Comparison of ENCODE assay signal across 12 cellular contexts in the genomic region with DNA sequence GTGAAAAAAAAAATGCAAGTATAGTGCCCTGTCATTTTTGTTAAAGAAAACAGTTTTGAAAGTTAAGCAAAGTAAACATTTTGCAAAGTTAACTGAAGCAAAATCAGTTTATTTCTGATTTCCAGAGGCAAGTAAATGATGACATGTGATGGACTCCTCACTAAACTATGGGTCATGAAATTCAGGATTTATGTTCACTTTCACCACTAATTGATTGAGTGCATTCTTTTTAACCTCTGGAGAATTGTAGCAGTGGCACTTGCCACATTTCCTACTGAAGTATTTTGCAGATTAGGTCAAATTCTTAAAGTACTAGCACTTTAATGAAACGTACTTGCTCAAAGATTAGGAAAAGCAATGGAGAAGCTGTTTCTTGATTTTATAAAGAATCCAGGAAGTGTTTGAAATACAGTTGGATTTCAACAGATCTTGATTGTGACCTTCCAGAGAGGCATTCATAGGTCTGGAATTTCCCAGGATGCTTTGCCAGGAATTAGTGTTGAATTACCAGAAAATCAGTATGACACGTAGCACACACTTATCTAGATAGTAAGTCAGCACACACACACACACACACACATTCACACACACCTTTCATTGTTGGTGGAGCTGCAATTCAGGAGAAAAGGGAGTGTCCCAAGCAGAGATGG.
A peak's percentile ranks its signal among the peaks of the same experiment; 100 is the strongest.
DNase-seq lines count a peak whose midpoint lies in the region; ATAC-seq, FAIRE-seq and TF ChIP-seq lines count a peak whose summit lies in the region.
"Had no signal": no experiment of that assay in that cellular context is flagged by ENCODE, and none has a peak within 500 bp of the region (broad histone marks: within the 10 kb centered on the region; RNA-seq: fewer than 3 reads in every experiment).

No MANE protein-coding gene starts in this region.

- H3K4me1 Mint-ChIP-seq in T-cell, result no peaks in the 10 kb centered on the region
- H3K4me1 Mint-ChIP-seq: IgD-negative memory B cell had no signal

- peak in 2 of 4 donors; percentile 55 to 61 for TF ChIP-seq EP300 in upper lobe of left lung (IDR thresholded peaks at IDR 0.05)

- no peak for TF ChIP-seq POLR2A in upper lobe of left lung (IDR thresholded peaks at IDR 0.05)

- peak; percentile 60 for FAIRE-seq in bronchial epithelial cell (lab: Jason Lieb, UNC)

- 18 to 22% methylated on average over 2 of the region's 2 CpGs for WGBS in upper lobe of left lung, 2 donors

- no peak overlapping the region for H3K27ac Mint-ChIP-seq in T-cell
- H3K27ac Mint-ChIP-seq: IgD-negative memory B cell had no signal

- no peaks in the 10 kb centered on the region for H3K36me3 Mint-ChIP-seq in T-cell
- H3K36me3 Mint-ChIP-seq: IgD-negative memory B cell had no signal

- no peaks in the 10 kb centered on the region for H3K36me3 ChIP-seq in bronchial epithelial cell (ENCODE audit: control insufficient read depth, insufficient read depth, low read length)
- H3K36me3 ChIP-seq in upper lobe of left lung, result no peaks in the 10 kb centered on the region
- no peaks in the 10 kb centered on the region for H3K36me3 ChIP-seq in HAP-1 (replicated peaks)

- peaks cover 5 to 7% of the 10 kb centered on the region in 2 donors for H3K27me3 Mint-ChIP-seq in T-cell

- H3K9me3 ChIP-seq in upper lobe of left lung (no peaks in the 10 kb centered on the region), HAP-1 (no peaks in the 10 kb centered on the region)

- DNase-seq in DMS53 (lab: John Stamatoyannopoulos, UW), result peak; percentile 53
- no peak for DNase-seq in DMS53 treated with DMSO at 0.1 percent for 48 hours (lab: John Stamatoyannopoulos, UW; ENCODE audit: unreplicated experiment)
- peak; percentile 99 for DNase-seq in bronchial epithelial cell (ENCODE audit: low read depth)
- peak; percentile 91 for DNase-seq in kidney glomerular epithelial cell (lab: John Stamatoyannopoulos, UW)
- DNase-seq in upper lobe of left lung, result no peak
- DNase-seq in T-cell, result no peak
- no peak for DNase-seq in HAP-1 (ENCODE audit: low spot score in 2 of 2)
- DNase-seq: anterior cingulate cortex, T-helper 2 cell had no signal

- no peak for TF ChIP-seq CTCF in bronchial epithelial cell (IDR thresholded peaks at IDR 0.05; ENCODE audit: insufficient read depth, low read length, severe bottlenecking)
- TF ChIP-seq CTCF in upper lobe of left lung (IDR thresholded peaks at IDR 0.05), result no peak

- CTCF ChIA-PET in T-cell (lab: Charles Lee), result interaction anchor here in 1 of 2 donors (0.6 kb wide), 1 partner anchor 48 kb away, joined by 3 read pairs; no protein-coding TSS in a partner anchor

- POLR2A ChIA-PET in T-cell (lab: Charles Lee), result no interaction called here

- H3K27me3 ChIP-seq in bronchial epithelial cell (ENCODE audit: control insufficient read depth, insufficient read depth, low read length) (no peaks in the 10 kb centered on the region), upper lobe of left lung (no peaks in the 10 kb centered on the region), HAP-1 (ENCODE audit: low read depth) (no peaks in the 10 kb centered on the region)

- ATAC-seq in upper lobe of left lung (ENCODE audit: low FRiP score in 2 of 2) (peak; percentile 55 to 82), T-cell (replicated peaks in 1 of 4) (no peak), HG03565 (IDR thresholded peaks at IDR 0.05; ENCODE audit: unreplicated experiment) (no peak)

- peaks cover 0 to 18% (median 2%) of the 10 kb centered on the region in 4 donors for H3K4me1 ChIP-seq in upper lobe of left lung
- H3K4me1 ChIP-seq in HAP-1, result no peaks in the 10 kb centered on the region; the same call in 1 of the 2 replicates

- in situ Hi-C loops in HAP-1 (cut with MboI; ENCODE audit: low sequenced_read_pairs), result no loop called here

- H3K4me3 ChIP-seq in bronchial epithelial cell (ENCODE audit: low read depth, low read length), result no peak overlapping the region
- H3K4me3 ChIP-seq in upper lobe of left lung, result no peak overlapping the region
- H3K4me3 ChIP-seq in HAP-1, result no peak overlapping the region

- no peak overlapping the region for H3K4me3 Mint-ChIP-seq in T-cell
- H3K4me3 Mint-ChIP-seq: IgD-negative memory B cell had no signal

- H3K27ac ChIP-seq in upper lobe of left lung, result peak overlapping the region in 3 of 4 donors; percentile 13 to 54 (median 36)
- H3K27ac ChIP-seq: 22Rv1 had no signal

- H3K9me3 Mint-ChIP-seq in T-cell, result no peaks in the 10 kb centered on the region
- H3K9me3 Mint-ChIP-seq: IgD-negative memory B cell had no signal

Comparison
In these comparisons a context has a peak if more than half of its experiments do, and no peak if none do; other contexts are left out.
1. DNase-seq: peak in DMS53 (single experiment), bronchial epithelial cell (single experiment) and kidney glomerular epithelial cell (single experiment); none in DMS53 treated with DMSO at 0.1 percent for 48 hours (single experiment), upper lobe of left lung (0 of 2), T-cell (0 of 34) and HAP-1 (0 of 2).
2. ATAC-seq: peak in upper lobe of left lung (2 of 2); none in T-cell (0 of 4) and HG03565 (single experiment).